16 cellular contexts compared by ENCODE assay signal in the genomic region with DNA sequence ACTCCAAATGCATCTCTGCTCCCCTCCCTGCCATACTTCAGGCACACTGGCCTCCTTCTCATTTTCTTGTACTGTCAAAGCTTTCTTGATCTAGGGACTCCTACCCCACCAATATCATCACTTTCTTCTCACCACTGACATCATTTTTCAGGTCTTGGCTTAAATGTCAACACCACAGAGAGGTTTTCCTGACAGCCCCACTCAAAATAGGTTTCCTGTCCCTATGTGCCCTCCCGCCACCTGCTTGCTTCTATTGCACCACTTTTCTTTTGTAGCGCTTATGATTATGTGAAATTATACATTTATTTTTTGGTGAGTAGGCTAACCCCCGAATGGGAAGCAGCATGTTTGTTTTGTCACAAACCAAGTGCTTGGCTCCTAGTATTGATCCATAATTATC.
A peak's percentile ranks its signal among the peaks of the same experiment; 100 is the strongest.
DNase-seq lines count a peak whose midpoint lies in the region; ATAC-seq and TF ChIP-seq lines count a peak whose summit lies in the region.
"Had no signal": no experiment of that assay in that cellular context is flagged by ENCODE, and none has a peak within 500 bp of the region (broad histone marks: within the 10 kb centered on the region; RNA-seq: fewer than 3 reads in every experiment).

No MANE protein-coding gene starts in this region.

- H3K27me3 Mint-ChIP-seq in nephron progenitor cell (ENCODE audit: low read depth, poor library complexity) = peaks cover 7% of the 10 kb centered on the region

- H3K36me3 Mint-ChIP-seq in nephron progenitor cell (ENCODE audit: low read depth) = no peaks in the 10 kb centered on the region
- H3K36me3 Mint-ChIP-seq: CD14-positive monocyte, IgD-negative memory B cell had no signal

- H3K4me1 Mint-ChIP-seq in nephron progenitor cell = peaks cover 6% of the 10 kb centered on the region
- H3K4me1 Mint-ChIP-seq: CD14-positive monocyte, IgD-negative memory B cell had no signal

- H3K4me3 Mint-ChIP-seq in nephron progenitor cell = no peak overlapping the region
- H3K4me3 Mint-ChIP-seq: CD14-positive monocyte; HFFc6; IgD-negative memory B cell; T-helper 1 cell treated with Interleukin-12 subunit alpha and Interleukin-12 subunit beta and Interleukin-4 antibody, amounts not matched to agents 30 μg/mL and 1 μg/mL, for 36 hours had no signal

- ATAC-seq in HG03280 (IDR thresholded peaks at IDR 0.05; ENCODE audit: unreplicated experiment) (no peak), HG03520 (IDR thresholded peaks at IDR 0.05; ENCODE audit: unreplicated experiment) (no peak), GM21390 (IDR thresholded peaks at IDR 0.05; ENCODE audit: unreplicated experiment) (no peak), SK-N-SH treated with all-trans-retinoic acid at 6 μM for 48 hours (no peak)

- TF ChIP-seq CTCF in nephron progenitor cell (IDR thresholded peaks at IDR 0.05) = no peak

- H3K27ac Mint-ChIP-seq in nephron progenitor cell = peak overlapping the region; percentile 0
- H3K27ac Mint-ChIP-seq: CD14-positive monocyte; HFFc6; IgD-negative memory B cell; T-helper 1 cell treated with Interleukin-12 subunit alpha and Interleukin-12 subunit beta and Interleukin-4 antibody, amounts not matched to agents 30 μg/mL and 1 μg/mL, for 36 hours had no signal

- DNase-seq in COR-L47 (lab: John Stamatoyannopoulos, UW) (peak; percentile 13), NCI-H1436 (lab: John Stamatoyannopoulos, UW) (peak; percentile 36), NCI-H69 (lab: John Stamatoyannopoulos, UW) (peak; percentile 38), nephron progenitor cell (no peak)
- DNase-seq: Caco-2, HFFc6, NCI-H187 treated with DMSO at 0.1 percent for 48 hours, NCI-H510A treated with DMSO at 0.1 percent for 48 hours, Right ventricle myocardium superior had no signal

- no peaks in the 10 kb centered on the region for H3K9me3 Mint-ChIP-seq in nephron progenitor cell
- H3K9me3 Mint-ChIP-seq: HFFc6; T-helper 1 cell treated with Interleukin-12 subunit alpha and Interleukin-12 subunit beta and Interleukin-4 antibody, amounts not matched to agents 30 μg/mL and 1 μg/mL, for 36 hours had no signal

TF ChIP-seq in SK-N-SH treated with all-trans-retinoic acid at 6 μM for 48 hours, 23 proteins besides CTCF, POLR2A, EP300 and RAD21:
- no peak for TF ChIP-seq TCF4 (CRISPR knock-in tag; IDR thresholded peaks at IDR 0.05; ENCODE audit: borderline replicate concordance)
- no peak for TF ChIP-seq GLIS3 (CRISPR knock-in tag; IDR thresholded peaks at IDR 0.05)
- TF ChIP-seq TOX (CRISPR knock-in tag; IDR thresholded peaks at IDR 0.05; ENCODE audit: borderline replicate concordance) = no peak
- TF ChIP-seq OSR1 (CRISPR knock-in tag; IDR thresholded peaks at IDR 0.05) = no peak
